Comparison of ENCODE assay signal across 8 cellular contexts in the genomic region with DNA sequence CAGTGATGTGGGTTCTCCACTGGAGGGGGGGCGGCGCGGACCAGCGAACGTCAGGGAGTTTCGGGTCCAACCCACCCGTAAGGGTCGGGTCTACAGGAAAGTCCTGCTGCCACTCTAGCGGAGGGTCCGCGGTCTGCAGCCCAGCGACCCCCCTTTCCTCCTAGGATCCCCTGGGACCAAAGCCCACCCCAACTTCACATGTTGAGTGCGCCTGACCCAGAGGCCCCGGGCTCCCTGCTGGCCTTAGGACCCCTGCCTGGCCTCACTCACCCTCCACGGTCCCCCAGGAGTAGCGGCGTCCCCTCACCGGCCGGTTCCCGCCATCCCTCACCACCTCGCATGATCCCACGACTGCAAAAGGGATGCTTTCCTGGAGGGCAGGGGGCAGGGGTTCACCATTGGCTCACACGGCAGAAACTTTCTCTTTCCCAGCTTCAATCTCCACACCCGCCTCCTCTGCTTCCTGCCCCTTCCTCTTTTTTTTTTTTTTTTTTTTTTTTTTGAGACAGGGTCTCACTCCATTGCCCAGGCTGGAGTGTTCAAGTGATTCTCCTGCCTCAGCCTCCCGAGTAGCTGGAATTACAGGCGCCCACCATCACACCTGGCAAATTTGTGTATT. TPM values are rescaled to one million over a fixed set of nuclear protein-coding genes. Genes with fewer than 3 reads are reported as not detected.
A peak's percentile ranks its signal among the peaks of the same experiment; 100 is the strongest.
DNase-seq lines count a peak whose midpoint lies in the region; ATAC-seq, FAIRE-seq and TF ChIP-seq lines count a peak whose summit lies in the region.

No MANE protein-coding gene starts in this region.

- FAIRE-seq in D721Med (lab: Jason Lieb, UNC): no peak

- 21% methylated on average over 26 of the region's 26 CpGs for WGBS in prostate gland

- H3K9me3 ChIP-seq in RWPE2 (ENCODE audit: severe bottlenecking): no peaks in the 10 kb centered on the region
- no peaks in the 10 kb centered on the region for H3K9me3 ChIP-seq in fibroblast of lung (ENCODE audit: control insufficient read depth, insufficient read depth, low read depth, low read length)
- no peaks in the 10 kb centered on the region for H3K9me3 ChIP-seq in prostate gland

- peak overlapping the region; percentile 48 for H3K9ac ChIP-seq in fibroblast of lung (ENCODE audit: insufficient read depth, low read length)

- TF ChIP-seq CTCF in GM06990 (IDR thresholded peaks at IDR 0.05; ENCODE audit: insufficient read depth, low read length, poor library complexity, severe bottlenecking): no peak
- TF ChIP-seq CTCF in RWPE2 (IDR thresholded peaks at IDR 0.05; ENCODE audit: poor library complexity, severe bottlenecking): no peak
- TF ChIP-seq CTCF in fibroblast of lung (conservative IDR thresholded peaks at IDR 0.05 in 1 of 2, IDR thresholded peaks at IDR 0.05 in 1 of 2; ENCODE audit: low read depth in 1 of 2, low read length in 2 of 2): no peak
- no peak for TF ChIP-seq CTCF in prostate gland (IDR thresholded peaks at IDR 0.05)
- TF ChIP-seq CTCF in D721Med (IDR thresholded peaks at IDR 0.05; ENCODE audit: insufficient read depth, missing control alignments): no peak

- peak overlapping the region; percentile 91 for H3K27ac ChIP-seq in RWPE2 (ENCODE audit: poor library complexity, severe bottlenecking)
- no peak overlapping the region for H3K27ac ChIP-seq in fibroblast of lung (ENCODE audit: insufficient read depth, low read length)
- H3K27ac ChIP-seq in prostate gland: peak overlapping the region; percentile 98 to 100

- H2AFZ ChIP-seq in fibroblast of lung (ENCODE audit: low read length): peak overlapping the region; percentile 25

- H3K4me3 ChIP-seq in GM06990 (replicated peaks; ENCODE audit: low read depth, low read length) (peak overlapping the region; percentile 67), RWPE2 (ENCODE audit: severe bottlenecking) (peak overlapping the region; percentile 59), fibroblast of lung (replicated peaks in 1 of 4; ENCODE audit: control extremely low read depth in 1 of 4, insufficient read depth in 1 of 4, low read depth in 3 of 4, low read length in 4 of 4) (peak overlapping the region; percentile 64 to 77 (median 72)), prostate gland (peak overlapping the region; percentile 56 to 62)

- peak overlapping the region; percentile 96 for H3K4me2 ChIP-seq in fibroblast of lung (ENCODE audit: extremely low read depth, insufficient read depth, low read length)

- no peaks in the 10 kb centered on the region for H3K27me3 ChIP-seq in GM06990 (replicated peaks; ENCODE audit: control insufficient read depth, insufficient read depth, low read length)
- H3K27me3 ChIP-seq in RWPE2 (ENCODE audit: insufficient read depth, poor library complexity, severe bottlenecking): no peaks in the 10 kb centered on the region
- no peaks in the 10 kb centered on the region for H3K27me3 ChIP-seq in fibroblast of lung (ENCODE audit: control insufficient read depth, insufficient read depth, low read length)
- no peaks in the 10 kb centered on the region for H3K27me3 ChIP-seq in prostate gland (replicated peaks; ENCODE audit: insufficient read depth)

- intact Hi-C loops in prostate gland (cut with DNase I): loop anchor here (2.0 to 10.0 kb wide), 2 partner anchors 16 to 284 kb away; partner anchors contain the start of genes TBX6, YPEL3 and ZNF48

- H3K36me3 ChIP-seq in GM06990 (ENCODE audit: control insufficient read depth, insufficient read depth, low read length): peaks cover 6% of the 10 kb centered on the region
- no peaks in the 10 kb centered on the region for H3K36me3 ChIP-seq in RWPE2 (ENCODE audit: low read depth)
- H3K36me3 ChIP-seq in fibroblast of lung (ENCODE audit: control insufficient read depth, insufficient read depth, low read length): no peaks in the 10 kb centered on the region
- H3K36me3 ChIP-seq in prostate gland: no peaks in the 10 kb centered on the region

- no peaks in the 10 kb centered on the region for H4K20me1 ChIP-seq in fibroblast of lung (ENCODE audit: control insufficient read depth, extremely low read depth, insufficient read depth, low read length)

- ATAC-seq in RWPE2 (ENCODE audit: low read depth) (no peak), GM18868 (IDR thresholded peaks at IDR 0.05; ENCODE audit: unreplicated experiment) (no peak)

- H3K79me2 ChIP-seq in fibroblast of lung (ENCODE audit: control insufficient read depth, insufficient read depth, low read length): peaks cover 3% of the 10 kb centered on the region

- H3K4me1 ChIP-seq in RWPE2 (ENCODE audit: insufficient read depth, poor library complexity, severe bottlenecking) (peaks cover 4% of the 10 kb centered on the region), fibroblast of lung (ENCODE audit: control insufficient read depth, extremely low read depth, insufficient read depth, low read length) (peaks cover 9% of the 10 kb centered on the region), prostate gland (replicated peaks) (peaks cover 3% of the 10 kb centered on the region)

- TF ChIP-seq POLR2A in prostate gland (IDR thresholded peaks at IDR 0.05): no peak

- DNase-seq in GM06990 (ENCODE audit: extremely low read depth, insufficient read length) (no peak), RWPE2 (ENCODE audit: low spot score) (no peak), fibroblast of lung (ENCODE audit: low read depth in 2 of 2) (no peak), prostate gland (ENCODE audit: low spot score) (no peak), D721Med (ENCODE audit: insufficient read length, low spot score) (no peak), NCI-H2196 (lab: John Stamatoyannopoulos, UW; ENCODE audit: unreplicated experiment) (no peak), glomerular visceral epithelial cell (ENCODE audit: extremely low spot score) (no peak)

RNA-seq across cellular contexts. Expression of gene SEPTIN1, which starts 3.1 kb away (rescaled TPM):
- 0.17 and 0.26 TPM in 2 replicates for total RNA-seq in fibroblast of lung
- 0.17 TPM in 1 of 2 replicates, not detected in the other for polyA plus RNA-seq in fibroblast of lung
- 0.78 and 2.0 TPM in 2 replicates for polyA plus RNA-seq in fibroblast of lung (2012)
- polyA minus RNA-seq in fibroblast of lung (ENCODE audit: low replicate concordance): 0.24 TPM in 1 of 2 replicates, not detected in the other
- 1 to 10 TPM; 3.0 to 4.2 TPM for total RNA-seq in prostate gland

RNA-seq across cellular contexts. Expression of gene MYL11, which starts 4.7 kb away (rescaled TPM):
- total RNA-seq in fibroblast of lung: not detected in 2 replicates
- 0.11 and 0.45 TPM in 2 replicates for polyA plus RNA-seq in fibroblast of lung
- polyA plus RNA-seq in fibroblast of lung (2012): 0.78 and 0.87 TPM in 2 replicates
- 2.8 TPM in 1 of 2 replicates, not detected in the other for polyA minus RNA-seq in fibroblast of lung (ENCODE audit: low replicate concordance)
- total RNA-seq in prostate gland: 10 to 100 TPM in 1 of 2 donors, 1 to 10 TPM in 1; 3.5 to 23.5 TPM

RNA-seq across cellular contexts. Expression of gene TBC1D10B, which starts 9.0 kb away (rescaled TPM):
- total RNA-seq in fibroblast of lung: 22.1 and 29.6 TPM in 2 replicates
- 14.8 and 22.1 TPM in 2 replicates for polyA plus RNA-seq in fibroblast of lung
- polyA plus RNA-seq in fibroblast of lung (2012): 27.7 and 39.0 TPM in 2 replicates
- polyA minus RNA-seq in fibroblast of lung (ENCODE audit: low replicate concordance): 65.2 and 104 TPM in 2 replicates
- 10 to 100 TPM; 40.3 to 59.4 TPM for total RNA-seq in prostate gland

RNA-seq across cellular contexts. Expression of gene ZNF48, which starts 15.9 kb away (rescaled TPM):
- total RNA-seq in fibroblast of lung (7.3 and 7.7 TPM in 2 replicates), prostate gland (10 to 100 TPM; 11.9 to 12.2 TPM)
- 3.2 and 4.0 TPM in 2 replicates for polyA plus RNA-seq in fibroblast of lung
- polyA plus RNA-seq in fibroblast of lung (2012): 3.6 and 4.4 TPM in 2 replicates
- 3.7 and 5.3 TPM in 2 replicates for polyA minus RNA-seq in fibroblast of lung (ENCODE audit: low replicate concordance)

RNA-seq across cellular contexts. Expression of gene CD2BP2, which starts 24.2 kb away (rescaled TPM):
- 35.2 and 36.0 TPM in 2 replicates for total RNA-seq in fibroblast of lung
- 45.5 and 47.3 TPM in 2 replicates for polyA plus RNA-seq in fibroblast of lung
- 65.0 and 78.7 TPM in 2 replicates for polyA plus RNA-seq in fibroblast of lung (2012)
- polyA minus RNA-seq in fibroblast of lung (ENCODE audit: low replicate concordance): 19.9 and 31.5 TPM in 2 replicates
- total RNA-seq in prostate gland: 10 to 100 TPM; 32.9 to 46.4 TPM
